In genomic region chr11:44515085-44515484, GRCh38 we compare ENCODE assay signal across 31 cellular contexts.
"Had no signal": no experiment of that assay in that cellular context is flagged by ENCODE, and none has a peak within 500 bp of the region (broad histone marks: within the 10 kb centered on the region; RNA-seq: fewer than 3 reads in every experiment).

No MANE protein-coding gene starts in this region.

- H3K4me3 Mint-ChIP-seq: activated T-cell treated with anti-CD3 and anti-CD28 coated beads, Interleukin-2, amount 50 U/mL, for 72 hours; brain; immature natural killer cell; memory B cell; naive thymus-derived CD8-positive, alpha-beta T cell; stimulated activated memory B cell treated with anti-CD40 and anti-IgM and Interleukin-4, amounts not matched to agents 10 μg/mL and 1 μg/mL and 100 μg/mL, for 72 hours; stimulated activated naive CD8-positive, alpha-beta T cell treated with anti-CD3 and anti-CD28 coated beads, Interleukin-15, amount 100 ng/mL, for 72 hours had no signal

- H3K4me3 ChIP-seq: cardiac muscle cell, coronary artery, dorsolateral prefrontal cortex, right lobe of liver, skin epidermis, thyroid gland had no signal

- FAIRE-seq: kidney had no signal

- DNase-seq: activated CD4-positive, alpha-beta T cell treated with anti-CD3 and anti-CD28 coated beads for 4 hours; activated CD4-positive, alpha-beta T cell treated with anti-CD3 and anti-CD28 coated beads, Interleukin-2, amount 50 U/mL, for 4 hours; activated naive CD4-positive, alpha-beta T cell; activated T-cell treated with anti-CD3 and anti-CD28 coated beads for 4 hours; activated T-cell treated with anti-CD3 and anti-CD28 coated beads, Interleukin-2, amount 50 U/mL, for 72 hours; aorta; cerebellar nuclear complex; dorsolateral prefrontal cortex; effector memory CD4-positive, alpha-beta T cell; foreskin fibroblast; head of caudate nucleus; hypothalamus; immature natural killer cell; kidney; left colon; midbrain; naive thymus-derived CD8-positive, alpha-beta T cell; right lobe of liver; stimulated activated CD4-positive, alpha-beta T cell treated with anti-CD3 and anti-CD28 coated beads, Interleukin-4, amount 100 ng/mL, for 4 hours; stimulated activated CD8-positive, alpha-beta memory T cell treated with anti-CD3 and anti-CD28 coated beads, Interleukin-4, amount 100 ng/mL, for 48 hours; stimulated activated naive CD8-positive, alpha-beta T cell treated with anti-CD3 and anti-CD28 coated beads, Interleukin-15, amount 100 ng/mL, for 72 hours; substantia nigra; thyroid gland had no signal

- H3K27me3 ChIP-seq: cardiac muscle cell, right lobe of liver, thyroid gland had no signal

- H3K27ac Mint-ChIP-seq: activated naive CD4-positive, alpha-beta T cell treated with anti-CD3 and anti-CD28 coated beads, Interleukin-2, amount 50 U/mL, for 72 hours; activated T-cell treated with anti-CD3 and anti-CD28 coated beads, Interleukin-2, amount 50 U/mL, for 72 hours; brain; immature natural killer cell; memory B cell; stimulated activated memory B cell treated with anti-CD40 and anti-IgM and Interleukin-4, amounts not matched to agents 10 μg/mL and 1 μg/mL and 100 μg/mL, for 72 hours had no signal

- H3K27ac ChIP-seq: cardiac muscle cell, coronary artery, dorsolateral prefrontal cortex, right lobe of liver, skin epidermis, thyroid gland, VCaP had no signal

- H3K9me3 ChIP-seq: right lobe of liver, thyroid gland had no signal

- H3K4me1 Mint-ChIP-seq: immature natural killer cell; memory B cell; naive thymus-derived CD8-positive, alpha-beta T cell; stimulated activated memory B cell treated with anti-CD40 and anti-IgM and Interleukin-4, amounts not matched to agents 10 μg/mL and 1 μg/mL and 100 μg/mL, for 72 hours; stimulated activated naive CD8-positive, alpha-beta T cell treated with anti-CD3 and anti-CD28 coated beads, Interleukin-15, amount 100 ng/mL, for 72 hours had no signal

- H3K36me3 Mint-ChIP-seq: activated naive CD4-positive, alpha-beta T cell treated with anti-CD3 and anti-CD28 coated beads, Interleukin-2, amount 50 U/mL, for 72 hours; brain; immature natural killer cell; memory B cell; naive thymus-derived CD8-positive, alpha-beta T cell; stimulated activated memory B cell treated with anti-CD40 and anti-IgM and Interleukin-4, amounts not matched to agents 10 μg/mL and 1 μg/mL and 100 μg/mL, for 72 hours had no signal

- H3K4me1 ChIP-seq: right lobe of liver, thyroid gland had no signal

- H3K36me3 ChIP-seq: cardiac muscle cell, right lobe of liver, thyroid gland had no signal

- ATAC-seq: activated naive CD4-positive, alpha-beta T cell treated with anti-CD3 and anti-CD28 coated beads, Interleukin-2, amount 50 U/mL, for 72 hours; activated T-cell treated with anti-CD3 and anti-CD28 coated beads, Interleukin-2, amount 50 U/mL, for 72 hours; left colon; naive thymus-derived CD8-positive, alpha-beta T cell; right lobe of liver; stimulated activated memory B cell treated with anti-CD40 and anti-IgM and Interleukin-4, amounts not matched to agents 10 μg/mL and 1 μg/mL and 100 μg/mL, for 72 hours; stimulated activated naive CD8-positive, alpha-beta T cell treated with anti-CD3 and anti-CD28 coated beads, Interleukin-15, amount 100 ng/mL, for 72 hours had no signal

- H3K9me3 Mint-ChIP-seq: activated naive CD4-positive, alpha-beta T cell treated with anti-CD3 and anti-CD28 coated beads, Interleukin-2, amount 50 U/mL, for 72 hours; activated T-cell treated with anti-CD3 and anti-CD28 coated beads, Interleukin-2, amount 50 U/mL, for 72 hours; brain; immature natural killer cell; memory B cell; naive thymus-derived CD8-positive, alpha-beta T cell; stimulated activated memory B cell treated with anti-CD40 and anti-IgM and Interleukin-4, amounts not matched to agents 10 μg/mL and 1 μg/mL and 100 μg/mL, for 72 hours; stimulated activated naive CD8-positive, alpha-beta T cell treated with anti-CD3 and anti-CD28 coated beads, Interleukin-15, amount 100 ng/mL, for 72 hours had no signal
